In genomic region chr2:209423562-209424541, GRCh38 we compare ENCODE assay signal across 8 cellular contexts. TPM values are rescaled to one million over a fixed set of nuclear protein-coding genes. Genes with fewer than 3 reads are reported as not detected.
DNase-seq lines count a peak whose midpoint lies in the region; ATAC-seq and TF ChIP-seq lines count a peak whose summit lies in the region.

TSS of gene MAP2 (plus strand) at chr2:209424047. CDS start at chr2:209653171, 229,124 bp downstream.

- intact Hi-C loops in left ventricle myocardium inferior (cut with micrococcal nuclease) (loop anchor here (1.0 to 10.0 kb wide), 2 partner anchors 89 to 132 kb away; no protein-coding TSS in a partner anchor), prostate gland (cut with DNase I) (loop anchor here (5.0 to 10.0 kb wide), 2 partner anchors 87 to 131 kb away; no protein-coding TSS in a partner anchor), uterus (cut with DNase I; ENCODE audit: low total_unique reads) (no loop called here)

- TF ChIP-seq CTCF in GM12874 (IDR thresholded peaks at IDR 0.05; ENCODE audit: insufficient read depth, low read depth, low read length) (peak; percentile 88), left ventricle myocardium inferior (IDR thresholded peaks at IDR 0.05; ENCODE audit: borderline replicate concordance) (peak; percentile 97), prostate gland (IDR thresholded peaks at IDR 0.05) (peak; percentile 70 to 97 (median 88)), uterus (IDR thresholded peaks at IDR 0.05) (peak; percentile 36 to 95 (median 92))

- no peaks in the 10 kb centered on the region for H3K27me3 ChIP-seq in left ventricle myocardium inferior (ENCODE audit: low read depth)
- H3K27me3 ChIP-seq in prostate gland (replicated peaks; ENCODE audit: insufficient read depth): no peaks in the 10 kb centered on the region
- H3K27me3 ChIP-seq in uterus: no peaks in the 10 kb centered on the region

- H3K4me3 ChIP-seq in left ventricle myocardium inferior (peak within 1 kb of the TSS; percentile 78), prostate gland (peak within 1 kb of the TSS; percentile 49 to 57), uterus (peak within 1 kb of the TSS; percentile 35 to 65)

- H3K4me1 ChIP-seq in left ventricle myocardium inferior (peaks cover 26% of the 10 kb centered on the region), prostate gland (replicated peaks) (no peaks in the 10 kb centered on the region), uterus (peaks cover 0 to 5% of the 10 kb centered on the region in 2 donors)

- no peaks in the 10 kb centered on the region for H3K36me3 ChIP-seq in left ventricle myocardium inferior
- H3K36me3 ChIP-seq in prostate gland: no peaks in the 10 kb centered on the region
- H3K36me3 ChIP-seq in uterus: no peaks in the 10 kb centered on the region

- WGBS in prostate gland: 2% methylated on average over 58 of the region's 80 CpGs

- DNase-seq in NCI-H1105 treated with DMSO at 0.1 percent for 48 hours (lab: John Stamatoyannopoulos, UW): peak; percentile 84
- DNase-seq in T follicular helper cell (ENCODE audit: low read depth): peak; percentile 16
- DNase-seq in left ventricle myocardium inferior: peak; percentile 80
- peak; percentile 80 for DNase-seq in prostate gland (ENCODE audit: low spot score)
- peak; percentile 66 to 83 for DNase-seq in uterus

- H3K9me3 ChIP-seq in left ventricle myocardium inferior (replicated peaks) (no peaks in the 10 kb centered on the region), prostate gland (no peaks in the 10 kb centered on the region), uterus (no peaks in the 10 kb centered on the region)

- H3K27ac ChIP-seq in angular gyrus (ENCODE audit: low read depth, low read length) (peak within 1 kb of the TSS; percentile 74), left ventricle myocardium inferior (replicated peaks) (peak within 1 kb of the TSS; percentile 59), prostate gland (peak within 1 kb of the TSS; percentile 51 to 76), uterus (peak within 1 kb of the TSS; percentile 33 to 68)

- peak; percentile 32 for TF ChIP-seq POLR2A in prostate gland (IDR thresholded peaks at IDR 0.05)
- TF ChIP-seq POLR2A in uterus (IDR thresholded peaks at IDR 0.05): peak; percentile 46 to 52

- peak; percentile 98 for ATAC-seq in HG02763 (IDR thresholded peaks at IDR 0.05; ENCODE audit: unreplicated experiment)

RNA-seq across cellular contexts. Expression of gene MAP2, which starts in this region (rescaled TPM):
- 6.2 TPM for total RNA-seq in left ventricle myocardium inferior
- total RNA-seq in prostate gland: 10 to 100 TPM; 18.8 to 30.7 TPM
- total RNA-seq in uterus: 10 to 100 TPM in 2 of 4 donors, 1 to 10 TPM in 2; 4.7 to 18.7 (median 7.6) TPM

Comparison
In these comparisons a context has a peak if more than half of its experiments do, and no peak if none do; other contexts are left out.
1. Peak in every context shown above with its lines: DNase-seq, ATAC-seq, H3K4me3 ChIP-seq and H3K27ac ChIP-seq.
2. DNase-seq: peak in every context shown above with its lines; median percentile 84 in NCI-H1105 treated with DMSO at 0.1 percent for 48 hours; 80 in left ventricle myocardium inferior; 80 in prostate gland; 74 in uterus; 16 in T follicular helper cell.